ENCODE assay signal across 8 cellular contexts in genomic region chr14:59189822-59190368, GRCh38. TPM values are rescaled to one million over a fixed set of nuclear protein-coding genes. Genes with fewer than 3 reads are reported as not detected.
DNase-seq lines count a peak whose midpoint lies in the region; ATAC-seq and TF ChIP-seq lines count a peak whose summit lies in the region.

No MANE protein-coding gene starts in this region.

- DNase-seq in GM04503 (ENCODE audit: low read depth): peak; percentile 66
- DNase-seq in HEK293T (ENCODE audit: extremely low spot score): peak; percentile 85
- peak; percentile 87 for DNase-seq in MV-4-11 (lab: John Stamatoyannopoulos, UW)
- no peak for DNase-seq in SK-N-MC (ENCODE audit: low read depth, low spot score)
- peak; percentile 62 to 88 (median 74) for DNase-seq in head of caudate nucleus
- DNase-seq in osteocyte (ENCODE audit: extremely low spot score, unreplicated experiment): peak; percentile 94
- DNase-seq in thoracic aorta (ENCODE audit: low spot score): peak; percentile 72

- peak; percentile 29 for ATAC-seq in thoracic aorta (ENCODE audit: insufficient number of reproducible peaks, low FRiP score, low read depth)

- H3K4me3 Mint-ChIP-seq in activated naive CD8-positive, alpha-beta T cell: peak overlapping the region; percentile 96
- H3K4me3 Mint-ChIP-seq in osteocyte (ENCODE audit: unreplicated experiment): peak overlapping the region; percentile 90

- TF ChIP-seq CTCF in osteocyte (IDR thresholded peaks at IDR 0.05) (no peak), thoracic aorta (IDR thresholded peaks at IDR 0.05) (no peak)

- no peaks in the 10 kb centered on the region for H3K27me3 Mint-ChIP-seq in activated naive CD8-positive, alpha-beta T cell
- peaks cover 20% of the 10 kb centered on the region for H3K27me3 Mint-ChIP-seq in osteocyte (ENCODE audit: unreplicated experiment)

- H3K9me3 ChIP-seq in SK-N-MC (ENCODE audit: low read depth, low read length): no peaks in the 10 kb centered on the region
- H3K9me3 ChIP-seq in thoracic aorta: no peaks in the 10 kb centered on the region

- no peaks in the 10 kb centered on the region for H3K36me3 Mint-ChIP-seq in activated naive CD8-positive, alpha-beta T cell
- H3K36me3 Mint-ChIP-seq in osteocyte (ENCODE audit: unreplicated experiment): no peaks in the 10 kb centered on the region

- H3K9me3 Mint-ChIP-seq in activated naive CD8-positive, alpha-beta T cell (ENCODE audit: low read depth): no peaks in the 10 kb centered on the region
- no peaks in the 10 kb centered on the region for H3K9me3 Mint-ChIP-seq in osteocyte (ENCODE audit: unreplicated experiment)

- peak overlapping the region; percentile 94 for H3K4me3 ChIP-seq in SK-N-MC
- peak overlapping the region; percentile 95 for H3K4me3 ChIP-seq in thoracic aorta

- intact Hi-C loops in head of caudate nucleus (cut with DNase I): no loop called here

- peak overlapping the region; percentile 68 for H3K27ac Mint-ChIP-seq in activated naive CD8-positive, alpha-beta T cell
- peak overlapping the region; percentile 94 for H3K27ac Mint-ChIP-seq in osteocyte (ENCODE audit: unreplicated experiment)

- H3K36me3 ChIP-seq in SK-N-MC (ENCODE audit: insufficient read depth, low read length) (no peaks in the 10 kb centered on the region), thoracic aorta (no peaks in the 10 kb centered on the region)

- H3K4me1 Mint-ChIP-seq in activated naive CD8-positive, alpha-beta T cell (ENCODE audit: low read depth): peaks cover 16% of the 10 kb centered on the region
- H3K4me1 Mint-ChIP-seq in osteocyte (ENCODE audit: unreplicated experiment): peaks cover 28% of the 10 kb centered on the region

- H3K9ac ChIP-seq in SK-N-MC (ENCODE audit: insufficient read length): no peak overlapping the region

- no peak overlapping the region for H3K27ac ChIP-seq in SK-N-MC
- peak overlapping the region; percentile 96 for H3K27ac ChIP-seq in thoracic aorta

- peaks cover 24 to 57% of the 10 kb centered on the region in 2 donors for H3K4me1 ChIP-seq in thoracic aorta (ENCODE audit: control insufficient read depth in 1 of 2, low read depth in 2 of 2)

- POLR2A ChIA-PET in HEK293T (lab: Yijun Ruan, JAX): interaction anchor here (1.4 to 2.0 kb wide), 2 partner anchors 23 to 294 kb away, joined by 3 to 7 read pairs; no protein-coding TSS in a partner anchor

- CTCF ChIA-PET in HEK293T (lab: Yijun Ruan, JAX): interaction anchor here (0.6 kb wide), 1 partner anchor 28 kb away, joined by 3 read pairs; no protein-coding TSS in a partner anchor

- no peaks in the 10 kb centered on the region for H3K27me3 ChIP-seq in thoracic aorta (replicated peaks; ENCODE audit: insufficient read depth)

TF ChIP-seq in HEK293T, 16 proteins besides CTCF, POLR2A, EP300 and RAD21:
- no peak for TF ChIP-seq HDGF (IDR thresholded peaks at IDR 0.05; ENCODE audit: borderline replicate concordance)
- TF ChIP-seq FOXA1 (IDR thresholded peaks at IDR 0.05): no peak
- TF ChIP-seq LEF1 (IDR thresholded peaks at IDR 0.05; ENCODE audit: borderline replicate concordance): no peak
- TF ChIP-seq ARNT (IDR thresholded peaks at IDR 0.05): no peak
- TF ChIP-seq BHLHE40 (IDR thresholded peaks at IDR 0.05; ENCODE audit: borderline replicate concordance): no peak
- TF ChIP-seq FOXK2 (IDR thresholded peaks at IDR 0.05): no peak

RNA-seq across cellular contexts. Expression of gene DAAM1, which starts 1.4 kb away (rescaled TPM):
- 22.8 and 24.7 TPM in 2 replicates for total RNA-seq in osteocyte
- total RNA-seq in thoracic aorta: 10 to 100 TPM; 35.9 to 56.6 TPM
